ENCODE assay signal across 17 cellular contexts in the genomic region with DNA sequence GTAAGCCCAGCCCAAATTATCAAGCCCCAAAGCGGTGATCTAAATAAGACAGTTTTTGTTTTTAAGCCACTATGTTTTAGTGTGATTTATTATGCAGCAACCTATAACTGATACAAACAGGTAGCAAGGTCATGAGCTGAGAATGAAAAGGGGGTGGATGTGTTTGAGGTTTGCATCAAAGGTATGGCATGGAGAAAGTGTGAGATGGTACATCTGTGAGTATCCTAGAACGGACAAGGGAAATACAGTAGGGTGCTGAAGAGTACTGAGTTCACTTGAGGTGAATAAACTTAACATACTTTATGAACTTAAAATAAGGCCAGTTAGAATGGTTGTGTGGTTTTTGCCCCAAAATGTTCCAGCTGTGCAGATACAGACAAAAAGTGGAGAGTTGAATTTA.
DNase-seq lines count a peak whose midpoint lies in the region; ATAC-seq, FAIRE-seq and TF ChIP-seq lines count a peak whose summit lies in the region.
"Had no signal": no experiment of that assay in that cellular context is flagged by ENCODE, and none has a peak within 500 bp of the region (broad histone marks: within the 10 kb centered on the region; RNA-seq: fewer than 3 reads in every experiment).

No MANE protein-coding gene starts in this region.

- H3K27me3 ChIP-seq in liver (ENCODE audit: control insufficient read depth in 4 of 4, insufficient read depth in 4 of 4, low read length in 3 of 4) (no peaks in the 10 kb centered on the region), HepG2 (ENCODE audit: control insufficient read depth in 1 of 2, insufficient read depth in 2 of 2, low read length in 2 of 2) (no peaks in the 10 kb centered on the region), PC-3 (ENCODE audit: low read length) (no peaks in the 10 kb centered on the region)
- no peaks in the 10 kb centered on the region for H3K27me3 ChIP-seq in CD8-positive, alpha-beta T cell (ENCODE audit: insufficient read depth, low read length)

- H3K36me3 Mint-ChIP-seq in CD8-positive, alpha-beta T cell: peaks cover 12% of the 10 kb centered on the region

- peaks cover 23% of the 10 kb centered on the region for H3K4me1 Mint-ChIP-seq in CD8-positive, alpha-beta T cell (ENCODE audit: low read depth)

- H3K4me3 ChIP-seq in liver (ENCODE audit: low read depth in 1 of 3, low read length in 3 of 3) (no peak overlapping the region), HepG2 (replicated peaks in 1 of 3; ENCODE audit: insufficient read depth in 1 of 3, low read depth in 2 of 3, low read length in 3 of 3) (no peak overlapping the region), OCI-LY7 (ENCODE audit: low read depth, low read length, poor library complexity, severe bottlenecking) (no peak overlapping the region), PC-3 (ENCODE audit: low read length) (no peak overlapping the region)
- no peak overlapping the region for H3K4me3 ChIP-seq in CD8-positive, alpha-beta T cell (ENCODE audit: low read depth, low read length)
- H3K4me3 ChIP-seq: GM23338 had no signal

- H4K20me1 ChIP-seq in HepG2 (ENCODE audit: insufficient read depth, low read length) (no peaks in the 10 kb centered on the region), OCI-LY7 (ENCODE audit: insufficient read depth, low read length) (no peaks in the 10 kb centered on the region), PC-3 (ENCODE audit: low read length) (no peaks in the 10 kb centered on the region)

- H3K27ac Mint-ChIP-seq in CD8-positive, alpha-beta T cell: peak overlapping the region; percentile 8
- H3K27ac Mint-ChIP-seq: B cell, GM23338 had no signal

- H3K9me2 ChIP-seq in OCI-LY7 (ENCODE audit: insufficient read depth, low read length) (no peaks in the 10 kb centered on the region), PC-3 (replicated peaks; ENCODE audit: low read length) (no peaks in the 10 kb centered on the region)

- 76% methylated on average over 2 of the region's 2 CpGs for WGBS in liver
- WGBS in HepG2 (ENCODE audit: low lambda C conversion rate): 38% methylated on average over 2 of the region's 2 CpGs

- no peak for TF ChIP-seq RAD21 in liver (IDR thresholded peaks at IDR 0.05)
- TF ChIP-seq RAD21 in HepG2 (CRISPR knock-in tag; IDR thresholded peaks at IDR 0.05): no peak

- H3K4me2 ChIP-seq in HepG2 (ENCODE audit: low read depth, low read length) (no peak overlapping the region), OCI-LY7 (ENCODE audit: low read length) (no peak overlapping the region), PC-3 (ENCODE audit: low read length) (no peak overlapping the region)
- H3K4me2 ChIP-seq: GM23338 had no signal

- no peak for FAIRE-seq in HepG2 (lab: Jason Lieb, UNC)
- FAIRE-seq: A204.1, G401.6, GM12892 had no signal

- no peaks in the 10 kb centered on the region for H3K27me3 Mint-ChIP-seq in CD8-positive, alpha-beta T cell (ENCODE audit: low read depth)
- H3K27me3 Mint-ChIP-seq: B cell had no signal

- TF ChIP-seq CTCF in liver (IDR thresholded peaks at IDR 0.05; ENCODE audit: low read depth, low read length, missing input control) (no peak), HepG2 (CRISPR knock-in tag; IDR thresholded peaks at IDR 0.05) (no peak), OCI-LY7 (conservative IDR thresholded peaks at IDR 0.05; ENCODE audit: low read length) (no peak), PC-3 (conservative IDR thresholded peaks at IDR 0.05; ENCODE audit: low read depth, low read length) (no peak)
- TF ChIP-seq CTCF in CD8-positive, alpha-beta T cell (IDR thresholded peaks at IDR 0.05): no peak

- H3K27ac ChIP-seq in liver (ENCODE audit: low read depth in 1 of 2, low read length in 2 of 2) (peak overlapping the region; percentile 47 to 55), HepG2 (ENCODE audit: extremely low read length, insufficient read depth, low read length) (no peak overlapping the region), OCI-LY7 (ENCODE audit: low read depth, low read length, poor library complexity, severe bottlenecking) (no peak overlapping the region), PC-3 (ENCODE audit: low read length) (no peak overlapping the region)
- no peak overlapping the region for H3K27ac ChIP-seq in CD8-positive, alpha-beta T cell (ENCODE audit: low read depth, low read length)

- H3K9ac ChIP-seq in liver (ENCODE audit: low read depth in 1 of 2, low read length in 2 of 2) (no peak overlapping the region), HepG2 (ENCODE audit: insufficient read depth, low read depth, low read length) (no peak overlapping the region), PC-3 (ENCODE audit: low read length) (no peak overlapping the region)

- POLR2A ChIA-PET in HepG2 (lab: Yijun Ruan, JAX): no interaction called here
- POLR2A ChIA-PET in CD8-positive, alpha-beta T cell (lab: Charles Lee): interaction anchor here (0.6 to 1.5 kb wide), 4 partner anchors 10 to 386 kb away, joined by 4 to 7 read pairs (median 4); no protein-coding TSS in a partner anchor
- POLR2A ChIA-PET in OCI-LY7 (lab: Charles Lee): interaction anchor here (1.2 to 2.6 kb wide), 3 partner anchors 10 to 22 kb away, joined by 4 to 11 read pairs (median 6); no protein-coding TSS in a partner anchor
- POLR2A ChIA-PET in PC-3 (lab: Charles Lee; ENCODE audit: unreplicated experiment): no interaction called here

- BruUV-seq in HepG2 (replicated peaks; lab: Mats Ljungman, UMichigan) (no TSS peak), OCI-LY7 (replicated peaks; lab: Mats Ljungman, UMichigan) (no TSS peak), PC-3 (replicated peaks; lab: Mats Ljungman, UMichigan) (no TSS peak)

- H3K9me3 ChIP-seq in liver (ENCODE audit: control insufficient read depth in 4 of 4, low read length in 3 of 4) (no peaks in the 10 kb centered on the region), HepG2 (ENCODE audit: low read length) (0 out of 2 replicates have a peak, but pooled peaks cover 10% of the 10 kb centered on the region), OCI-LY7 (ENCODE audit: low read length) (no peaks in the 10 kb centered on the region), PC-3 (ENCODE audit: low read length) (no peaks in the 10 kb centered on the region)
- no peaks in the 10 kb centered on the region for H3K9me3 ChIP-seq in CD8-positive, alpha-beta T cell (ENCODE audit: low read length)

- TF ChIP-seq POLR2A in HepG2 (IDR thresholded peaks at IDR 0.05; ENCODE audit: insufficient read depth in 1 of 2, low read depth in 2 of 2, low read length in 2 of 2): no peak

- TF ChIP-seq EP300 in HepG2 (IDR thresholded peaks at IDR 0.05; ENCODE audit: low read depth in 2 of 2, low read length in 2 of 2) (no peak), HepG2 (CRISPR knock-in tag; IDR thresholded peaks at IDR 0.05; ENCODE audit: borderline replicate concordance) (no peak)

- ATAC-seq in HepG2: no peak
- ATAC-seq in CD8-positive, alpha-beta T cell: no peak
- ATAC-seq in left lobe of liver: peak; percentile 12
- no peak for ATAC-seq in PC-3
- ATAC-seq: GM23338 had no signal

- no peaks in the 10 kb centered on the region for H3K79me2 ChIP-seq in HepG2 (ENCODE audit: insufficient read depth, low read length)
- H3K79me2 ChIP-seq in OCI-LY7 (ENCODE audit: insufficient read depth, low read depth, low read length): no peaks in the 10 kb centered on the region
- no peaks in the 10 kb centered on the region for H3K79me2 ChIP-seq in PC-3 (ENCODE audit: low read length)

- CTCF ChIA-PET in HepG2 (lab: Yijun Ruan, JAX; ENCODE audit: low intra/inter-chr PET ratio, low total read pairs): no interaction called here
- CTCF ChIA-PET in CD8-positive, alpha-beta T cell (lab: Charles Lee): interaction anchor here (0.7 to 1.4 kb wide), 4 partner anchors 10 to 43 kb away, joined by 3 to 6 read pairs (median 3); no protein-coding TSS in a partner anchor
- CTCF ChIA-PET in OCI-LY7 (lab: Charles Lee; ENCODE audit: unreplicated experiment): no interaction called here
- CTCF ChIA-PET in PC-3 (lab: Charles Lee): no interaction called here

- DNase-seq in HepG2 (ENCODE audit: low spot score) (no peak), OCI-LY7 (ENCODE audit: low spot score) (no peak), left lobe of liver (ENCODE audit: low spot score) (no peak), PC-3 (no peak), DMS53 (lab: John Stamatoyannopoulos, UW) (no peak), GM03348 (ENCODE audit: low spot score) (no peak)
- DNase-seq in CD8-positive, alpha-beta T cell: no peak
- DNase-seq: C1 segment of cervical spinal cord, DMS79 treated with DMSO at 0.1 percent for 48 hours, EL, H7 had no signal

- H3F3A ChIP-seq in PC-3 (ENCODE audit: low read length, unreplicated experiment): no peaks in the 10 kb centered on the region

- no peaks in the 10 kb centered on the region for H3K36me3 ChIP-seq in liver (ENCODE audit: control insufficient read depth in 4 of 4, insufficient read depth in 3 of 4, low read depth in 1 of 4, low read length in 3 of 4)
- no peaks in the 10 kb centered on the region for H3K36me3 ChIP-seq in HepG2 (replicated peaks in 1 of 2; ENCODE audit: control insufficient read depth in 1 of 2, insufficient read depth in 2 of 2, low read length in 2 of 2)
- H3K36me3 ChIP-seq in CD8-positive, alpha-beta T cell (ENCODE audit: insufficient read depth, low read length): no peaks in the 10 kb centered on the region
- no peaks in the 10 kb centered on the region for H3K36me3 ChIP-seq in OCI-LY7 (ENCODE audit: insufficient read depth, low read length)
- H3K36me3 ChIP-seq in PC-3 (ENCODE audit: low read depth, low read length): no peaks in the 10 kb centered on the region

- in situ Hi-C loops in HepG2 (cut with HindIII; ENCODE audit: extremely low pct_ligation_motif_present, low pct_unique_long_range_greater_than_20kb): no loop called here

- H3K4me3 Mint-ChIP-seq in CD8-positive, alpha-beta T cell: no peak overlapping the region
- H3K4me3 Mint-ChIP-seq: B cell, GM23338 had no signal

- intact Hi-C loops in HepG2 (cut with micrococcal nuclease; ENCODE audit: unreplicated experiment) (no loop called here), OCI-LY7 (cut with micrococcal nuclease; ENCODE audit: unreplicated experiment) (no loop called here), PC-3 (cut with micrococcal nuclease) (no loop called here)
- intact Hi-C loops in CD8-positive, alpha-beta T cell (cut with DNase I, micrococcal nuclease): no loop called here

- peaks cover 0 to 11% (median 4%) of the 10 kb centered on the region in 4 donors for H3K4me1 ChIP-seq in liver (ENCODE audit: control insufficient read depth in 4 of 4, insufficient read depth in 4 of 4, low read length in 3 of 4)
- H3K4me1 ChIP-seq in HepG2 (ENCODE audit: insufficient read depth, low read length): peaks cover 10% of the 10 kb centered on the region
- H3K4me1 ChIP-seq in CD8-positive, alpha-beta T cell (ENCODE audit: insufficient read depth, low read length): peaks cover 2% of the 10 kb centered on the region
- H3K4me1 ChIP-seq in OCI-LY7 (ENCODE audit: insufficient read depth, low read length, poor library complexity, severe bottlenecking): peaks cover 13% of the 10 kb centered on the region
- H3K4me1 ChIP-seq in PC-3 (ENCODE audit: insufficient read depth, low read length): peaks cover 4% of the 10 kb centered on the region; the same call in 1 of the 2 replicates

- H2AFZ ChIP-seq in HepG2 (ENCODE audit: low read length): no peak overlapping the region
- 0 out of 2 replicates have a peak overlapping the region, but pooled peaks have one; percentile 28 for H2AFZ ChIP-seq in OCI-LY7 (ENCODE audit: low read length)
- H2AFZ ChIP-seq in PC-3 (ENCODE audit: low read length): no peak overlapping the region
- H2AFZ ChIP-seq: GM23338 had no signal

- H3K9me3 Mint-ChIP-seq in CD8-positive, alpha-beta T cell: peaks cover 8% of the 10 kb centered on the region
- H3K9me3 Mint-ChIP-seq: GM23338 had no signal

Comparison
In these comparisons a context has a peak if more than half of its experiments do, and no peak if none do; other contexts are left out.
1. H3K27ac ChIP-seq: peak in liver (2 of 2); none in HepG2 (single experiment), CD8-positive, alpha-beta T cell (single experiment), OCI-LY7 (single experiment) and PC-3 (single experiment).
2. POLR2A ChIA-PET loops: an anchor here in CD8-positive, alpha-beta T cell (0.6 to 1.5 kb wide) and OCI-LY7 (1.2 to 2.6 kb wide); none called in HepG2 and PC-3.